9 cellular contexts compared by ENCODE assay signal in the genomic region with DNA sequence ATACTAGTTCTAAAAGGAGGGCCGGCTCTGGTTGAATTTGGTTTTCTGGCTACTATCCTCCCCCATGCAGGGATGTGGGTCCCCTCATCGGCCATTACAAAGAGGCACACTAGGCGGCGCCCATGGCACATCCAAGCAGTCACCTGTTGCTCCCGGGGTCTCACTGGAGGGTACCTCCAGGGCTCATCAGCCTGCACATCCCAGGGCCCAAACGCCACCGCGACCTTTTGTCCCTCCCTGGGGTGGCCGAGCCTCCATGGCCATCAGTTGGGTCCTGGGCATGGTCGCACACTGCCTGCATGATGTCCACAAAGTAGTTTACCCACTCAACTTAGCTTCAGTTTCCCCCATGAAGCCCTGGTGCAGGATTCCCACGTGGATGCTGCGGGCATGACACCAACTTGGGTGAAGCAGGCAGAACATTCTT. TPM values are rescaled to one million over a fixed set of nuclear protein-coding genes. Genes with fewer than 3 reads are reported as not detected.
DNase-seq lines count a peak whose midpoint lies in the region; ATAC-seq, FAIRE-seq and TF ChIP-seq lines count a peak whose summit lies in the region.
"Had no signal": no experiment of that assay in that cellular context is flagged by ENCODE, and none has a peak within 500 bp of the region (broad histone marks: within the 10 kb centered on the region; RNA-seq: fewer than 3 reads in every experiment).

No MANE protein-coding gene starts in this region.

- H3K36me3 ChIP-seq in prostate gland, result no peaks in the 10 kb centered on the region

- no peak overlapping the region for H3K4me3 Mint-ChIP-seq in activated CD8-positive, alpha-beta T cell treated with anti-CD3 and anti-CD28 coated beads for 36 hours

- no peaks in the 10 kb centered on the region for H3K27me3 Mint-ChIP-seq in activated CD8-positive, alpha-beta T cell treated with anti-CD3 and anti-CD28 coated beads for 36 hours

- H3K9me3 Mint-ChIP-seq in activated CD8-positive, alpha-beta T cell treated with anti-CD3 and anti-CD28 coated beads for 36 hours, result no peaks in the 10 kb centered on the region

- no peak for TF ChIP-seq POLR2A in prostate gland (IDR thresholded peaks at IDR 0.05)

- POLR2A ChIA-PET in activated CD8-positive, alpha-beta T cell treated with anti-CD3 and anti-CD28 coated beads for 36 hours (lab: Charles Lee), result no interaction called here

- DNase-seq in EH (ENCODE audit: low read depth) (peak; percentile 41), LHCN-M2 (ENCODE audit: low read depth) (peak; percentile 18), globus pallidus (ENCODE audit: low spot score) (peak; percentile 55), prostate gland (ENCODE audit: low spot score) (peak; percentile 28), RCC 7860 (ENCODE audit: low spot score) (no peak)
- peak; percentile 64 for DNase-seq in activated CD8-positive, alpha-beta T cell treated with anti-CD3 and anti-CD28 coated beads for 36 hours

- FAIRE-seq in RCC 7860 (lab: Jason Lieb, UNC), result no peak

- intact Hi-C loops in activated CD8-positive, alpha-beta T cell treated with anti-CD3 and anti-CD28 coated beads for 36 hours (cut with micrococcal nuclease), result no loop called here
- intact Hi-C loops in prostate gland (cut with DNase I), result loop anchor here (5.0 kb wide), 1 partner anchor 65 kb away; no protein-coding TSS in a partner anchor

- 25% methylated on average over 9 of the region's 12 CpGs for WGBS in prostate gland

- H3K4me3 ChIP-seq in prostate gland, result no peak overlapping the region
- H3K4me3 ChIP-seq: SK-N-MC had no signal

- no peaks in the 10 kb centered on the region for H3K4me1 ChIP-seq in prostate gland (replicated peaks)

- peak; percentile 62 for TF ChIP-seq CTCF in activated CD8-positive, alpha-beta T cell treated with anti-CD3 and anti-CD28 coated beads for 36 hours (IDR thresholded peaks at IDR 0.05)
- peak in 3 of 4 experiments; percentile 43 to 70 (median 56) for TF ChIP-seq CTCF in prostate gland (IDR thresholded peaks at IDR 0.05)

- H3K4me1 Mint-ChIP-seq in activated CD8-positive, alpha-beta T cell treated with anti-CD3 and anti-CD28 coated beads for 36 hours (ENCODE audit: low read depth), result peaks cover 19% of the 10 kb centered on the region

- peak; percentile 60 for ATAC-seq in activated CD8-positive, alpha-beta T cell treated with anti-CD3 and anti-CD28 coated beads for 36 hours
- ATAC-seq in HG03565 (IDR thresholded peaks at IDR 0.05; ENCODE audit: unreplicated experiment) (no peak), HG02642 (IDR thresholded peaks at IDR 0.05; ENCODE audit: poor library complexity, unreplicated experiment) (no peak)

- H3K36me3 Mint-ChIP-seq in activated CD8-positive, alpha-beta T cell treated with anti-CD3 and anti-CD28 coated beads for 36 hours (ENCODE audit: low read depth), result peaks cover 12% of the 10 kb centered on the region

- H3K27ac ChIP-seq in prostate gland, result no peak overlapping the region
- H3K27ac ChIP-seq: SK-N-MC had no signal

- CTCF ChIA-PET in activated CD8-positive, alpha-beta T cell treated with anti-CD3 and anti-CD28 coated beads for 36 hours (lab: Charles Lee), result interaction anchor here (0.7 to 4.3 kb wide), 17 partner anchors 9 to 218 kb away, joined by 3 to 29 read pairs (median 4); a partner anchor contains a TSS

- no peak overlapping the region for H3K27ac Mint-ChIP-seq in activated CD8-positive, alpha-beta T cell treated with anti-CD3 and anti-CD28 coated beads for 36 hours

- H3K27me3 ChIP-seq in prostate gland (replicated peaks; ENCODE audit: insufficient read depth), result no peaks in the 10 kb centered on the region

- no peaks in the 10 kb centered on the region for H3K9me3 ChIP-seq in prostate gland

RNA-seq across cellular contexts. Expression of a gene that starts 28.3 kb away (rescaled TPM):
- total RNA-seq in LHCN-M2 (2014; rRNA removed), result 51.2 and 87.1 TPM in 2 replicates
- 35.0 TPM for polyA plus RNA-seq in LHCN-M2 (2012)
- total RNA-seq in activated CD8-positive, alpha-beta T cell treated with anti-CD3 and anti-CD28 coated beads for 36 hours, result 100 to 1,000 TPM; 106 to 110 TPM
- 100 to 1,000 TPM in 1 of 2 donors, 10 to 100 TPM in 1; 32.1 to 115 TPM for total RNA-seq in prostate gland

RNA-seq across cellular contexts. Expression of a gene that starts 46.2 kb away (rescaled TPM):
- total RNA-seq in LHCN-M2 (2014; rRNA removed) (1.4 and 1.8 TPM in 2 replicates), prostate gland (10 to 100 TPM; 16.7 to 23.0 TPM)
- 3.9 TPM for polyA plus RNA-seq in LHCN-M2 (2012)
- 1 to 10 TPM; 1.6 TPM for total RNA-seq in activated CD8-positive, alpha-beta T cell treated with anti-CD3 and anti-CD28 coated beads for 36 hours

RNA-seq across cellular contexts. Expression of a gene that starts 56.9 kb away (rescaled TPM):
- total RNA-seq in LHCN-M2 (2014; rRNA removed), result under 0.01 TPM in 2 replicates
- 0.04 TPM for polyA plus RNA-seq in LHCN-M2 (2012)
- total RNA-seq in activated CD8-positive, alpha-beta T cell treated with anti-CD3 and anti-CD28 coated beads for 36 hours, result under 1 TPM in 1 of 2 experiments, not detected in 1; 0.18 TPM
- total RNA-seq in prostate gland, result 1 to 10 TPM in 1 of 2 donors, not detected in 1; 7.4 TPM
